9 cellular contexts compared by ENCODE assay signal in genomic region chr13:39144941-39145533, GRCh38.
DNase-seq lines count a peak whose midpoint lies in the region; ATAC-seq and TF ChIP-seq lines count a peak whose summit lies in the region.
"Had no signal": no experiment of that assay in that cellular context is flagged by ENCODE, and none has a peak within 500 bp of the region (broad histone marks: within the 10 kb centered on the region; RNA-seq: fewer than 3 reads in every experiment).

No MANE protein-coding gene starts in this region.

- H3K9me2 ChIP-seq in GM23338 (ENCODE audit: insufficient read depth) (no peaks in the 10 kb centered on the region; the same call in 1 of the 2 replicates), PC-3 (replicated peaks; ENCODE audit: low read length) (no peaks in the 10 kb centered on the region)

- ATAC-seq in GM23338: peak; percentile 88
- ATAC-seq in PC-3: peak; percentile 60; the same call in 1 of the 2 replicates
- ATAC-seq in GM21526 (IDR thresholded peaks at IDR 0.05; ENCODE audit: low FRiP score, unreplicated experiment): no peak

- H3F3A ChIP-seq in GM23338 (replicated peaks; ENCODE audit: low read depth) (no peaks in the 10 kb centered on the region), PC-3 (ENCODE audit: low read length, unreplicated experiment) (no peaks in the 10 kb centered on the region)

- H3K4me3 ChIP-seq in GM23338: no peak overlapping the region
- H3K4me3 ChIP-seq in PC-3 (ENCODE audit: low read length): no peak overlapping the region
- no peak overlapping the region for H3K4me3 ChIP-seq in choroid plexus epithelial cell (ENCODE audit: low read depth, low read length)
- no peak overlapping the region for H3K4me3 ChIP-seq in effector memory CD4-positive, alpha-beta T cell (ENCODE audit: insufficient read depth, low read depth, low read length, poor library complexity, severe bottlenecking)

- H3K36me3 ChIP-seq in GM23338 (ENCODE audit: insufficient read depth): no peaks in the 10 kb centered on the region
- no peaks in the 10 kb centered on the region for H3K36me3 ChIP-seq in PC-3 (ENCODE audit: low read depth, low read length)
- H3K36me3 ChIP-seq in effector memory CD4-positive, alpha-beta T cell (ENCODE audit: control insufficient read depth, insufficient read depth, low read length): no peaks in the 10 kb centered on the region

- H4K20me1 ChIP-seq in GM23338 (replicated peaks; ENCODE audit: insufficient read depth) (no peaks in the 10 kb centered on the region), PC-3 (ENCODE audit: low read length) (no peaks in the 10 kb centered on the region)

- intact Hi-C loops in Calu3 (cut with micrococcal nuclease; ENCODE audit: unreplicated experiment): loop anchor here (2.0 to 5.0 kb wide), 2 partner anchors 118 to 467 kb away; no protein-coding TSS in a partner anchor
- intact Hi-C loops in PC-3 (cut with micrococcal nuclease): loop anchor here (1.0 to 5.0 kb wide), 4 partner anchors 118 to 532 kb away; no protein-coding TSS in a partner anchor

- H3K36me3 Mint-ChIP-seq in Calu3 (ENCODE audit: insufficient read depth, unreplicated experiment): no peaks in the 10 kb centered on the region
- no peaks in the 10 kb centered on the region for H3K36me3 Mint-ChIP-seq in GM23338 (ENCODE audit: low read depth)

- TF ChIP-seq CTCF in Calu3 (IDR thresholded peaks at IDR 0.05; ENCODE audit: unreplicated experiment): peak; percentile 32
- TF ChIP-seq CTCF in GM23338 (conservative IDR thresholded peaks at IDR 0.05; ENCODE audit: low read depth in 2 of 2): peak; percentile 76 to 88
- peak; percentile 75 for TF ChIP-seq CTCF in PC-3 (conservative IDR thresholded peaks at IDR 0.05; ENCODE audit: low read depth, low read length)
- peak; percentile 93 for TF ChIP-seq CTCF in choroid plexus epithelial cell (conservative IDR thresholded peaks at IDR 0.05; ENCODE audit: low read depth, low read length)

- no TSS peak for BruUV-seq in Calu3 (replicated peaks; lab: Mats Ljungman, UMichigan)
- BruUV-seq in PC-3 (replicated peaks; lab: Mats Ljungman, UMichigan): no TSS peak

- H2AFZ ChIP-seq in GM23338 (no peak overlapping the region), PC-3 (ENCODE audit: low read length) (no peak overlapping the region)

- H3K4me1 ChIP-seq in GM23338 (ENCODE audit: insufficient read depth) (no peaks in the 10 kb centered on the region), PC-3 (ENCODE audit: insufficient read depth, low read length) (no peaks in the 10 kb centered on the region)
- H3K4me1 ChIP-seq in effector memory CD4-positive, alpha-beta T cell (ENCODE audit: control insufficient read depth, insufficient read depth, low read length, poor library complexity, severe bottlenecking): no peaks in the 10 kb centered on the region

- H3K9me3 ChIP-seq in PC-3 (ENCODE audit: low read length): no peaks in the 10 kb centered on the region
- H3K9me3 ChIP-seq in effector memory CD4-positive, alpha-beta T cell (ENCODE audit: control insufficient read depth, low read length): no peaks in the 10 kb centered on the region

- peaks cover 59% of the 10 kb centered on the region for H3K27me3 Mint-ChIP-seq in Calu3 (ENCODE audit: unreplicated experiment)
- no peaks in the 10 kb centered on the region for H3K27me3 Mint-ChIP-seq in GM23338 (ENCODE audit: insufficient read depth, low read depth, poor library complexity)

- H3K4me1 Mint-ChIP-seq in Calu3 (ENCODE audit: low read depth, unreplicated experiment) (peaks cover 8% of the 10 kb centered on the region), GM23338 (no peaks in the 10 kb centered on the region; the same call in 2 of the 3 replicates)
- H3K4me1 Mint-ChIP-seq: activated B cell treated with CpG ODN at 0.5 μM for 24 hours had no signal

- CTCF ChIA-PET in Calu3 (lab: Charles Lee) (interaction anchor here (0.7 to 1.4 kb wide), 2 partner anchors 50 to 471 kb away, joined by 3 to 7 read pairs; no protein-coding TSS in a partner anchor), PC-3 (lab: Charles Lee) (interaction anchor here (0.7 kb wide), 2 partner anchors 94 to 117 kb away, joined by 3 read pairs; no protein-coding TSS in a partner anchor)

- H3K9me3 Mint-ChIP-seq in Calu3 (ENCODE audit: low read depth, unreplicated experiment): no peaks in the 10 kb centered on the region
- no peaks in the 10 kb centered on the region for H3K9me3 Mint-ChIP-seq in GM23338
- H3K9me3 Mint-ChIP-seq: activated B cell treated with CpG ODN at 0.5 μM for 24 hours had no signal

- no peaks in the 10 kb centered on the region; the same call in 1 of the 2 replicates for H3K27me3 ChIP-seq in GM23338 (ENCODE audit: insufficient read depth)
- peaks cover 26% of the 10 kb centered on the region for H3K27me3 ChIP-seq in PC-3 (ENCODE audit: low read length)
- H3K27me3 ChIP-seq in effector memory CD4-positive, alpha-beta T cell (replicated peaks; ENCODE audit: control insufficient read depth, insufficient read depth, low read length, poor library complexity, severe bottlenecking): no peaks in the 10 kb centered on the region

- H3K9ac ChIP-seq in PC-3 (ENCODE audit: low read length): no peak overlapping the region

- no peak overlapping the region for H3K27ac Mint-ChIP-seq in Calu3 (ENCODE audit: unreplicated experiment)
- H3K27ac Mint-ChIP-seq in GM23338: no peak overlapping the region
- H3K27ac Mint-ChIP-seq: activated B cell treated with CpG ODN at 0.5 μM for 24 hours had no signal

- H3K4me2 ChIP-seq in GM23338: no peak overlapping the region
- no peak overlapping the region for H3K4me2 ChIP-seq in PC-3 (ENCODE audit: low read length)

- DNase-seq in Calu3 (peak; percentile 45), GM23338 (ENCODE audit: low spot score) (peak; percentile 80), PC-3 (peak; percentile 65), choroid plexus epithelial cell (ENCODE audit: low read depth) (peak; percentile 87), left kidney (ENCODE audit: low read depth, low spot score) (peak; percentile 80), stromal cell of bone marrow (ENCODE audit: low read depth) (peak; percentile 54)
- no peak for DNase-seq in effector memory CD4-positive, alpha-beta T cell
- DNase-seq: activated B cell treated with CpG ODN at 0.5 μM for 24 hours had no signal

- H3K79me2 ChIP-seq in GM23338 (replicated peaks; ENCODE audit: insufficient read depth) (no peaks in the 10 kb centered on the region), PC-3 (ENCODE audit: low read length) (no peaks in the 10 kb centered on the region)

- H3K27ac ChIP-seq in GM23338 (ENCODE audit: low read depth): no peak overlapping the region
- H3K27ac ChIP-seq in PC-3 (ENCODE audit: low read length): no peak overlapping the region
- no peak overlapping the region for H3K27ac ChIP-seq in effector memory CD4-positive, alpha-beta T cell (ENCODE audit: insufficient read depth, low read length, poor library complexity, severe bottlenecking)

- POLR2A ChIA-PET in PC-3 (lab: Charles Lee; ENCODE audit: unreplicated experiment): no interaction called here

- H3K4me3 Mint-ChIP-seq in Calu3 (ENCODE audit: low read depth, unreplicated experiment): no peak overlapping the region
- H3K4me3 Mint-ChIP-seq in GM23338: no peak overlapping the region
- H3K4me3 Mint-ChIP-seq: activated B cell treated with CpG ODN at 0.5 μM for 24 hours had no signal

Comparison
In these comparisons a context has a peak if more than half of its experiments do, and no peak if none do; other contexts are left out.
1. DNase-seq: peak in Calu3 (single experiment), GM23338 (single experiment), PC-3 (single experiment), choroid plexus epithelial cell (single experiment), left kidney (single experiment) and stromal cell of bone marrow (single experiment); none in effector memory CD4-positive, alpha-beta T cell (0 of 3).
2. CTCF ChIP-seq: peak in every context shown above with its lines; median percentile 93 in choroid plexus epithelial cell; 82 in GM23338; 75 in PC-3; 32 in Calu3.